ENCODE assay signal across 2 cellular contexts in genomic region chr7:135335628-135336139, GRCh38.
TF ChIP-seq lines count a peak whose summit lies in the region.

No MANE protein-coding gene starts in this region.

TF ChIP-seq in Ishikawa, 13 proteins besides CTCF, POLR2A, EP300 and RAD21 (continued from another document):
- peak; percentile 98 for TF ChIP-seq REST (IDR thresholded peaks at IDR 0.05; ENCODE audit: low read depth)
- peak; percentile 68 for TF ChIP-seq YY1 (IDR thresholded peaks at IDR 0.05; ENCODE audit: low read depth)
- TF ChIP-seq USF1 (IDR thresholded peaks at IDR 0.05), result no peak

TF ChIP-seq in GM12878, 131 proteins besides CTCF, POLR2A, EP300 and RAD21 (continued from another document):
- TF ChIP-seq CEBPZ (IDR thresholded peaks at IDR 0.05; ENCODE audit: low read depth, low read length) (no peak), CHD2 (IDR thresholded peaks at IDR 0.05; ENCODE audit: borderline replicate concordance, low read depth, low read length) (0 out of 2 replicates have a peak, but pooled peaks have one; percentile 16), NR2F1 (conservative IDR thresholded peaks at IDR 0.05) (0 out of 2 replicates have a peak, but pooled peaks have one; percentile 21), IRF5 (IDR thresholded peaks at IDR 0.05; ENCODE audit: borderline replicate concordance) (no peak), BHLHE40 (IDR thresholded peaks at IDR 0.05; ENCODE audit: borderline replicate concordance in 1 of 2, low read depth in 2 of 2, low read length in 1 of 2) (peak in 1 of 2 experiments; percentile 63; a peak in 1 of 4 replicates), YY1 (IDR thresholded peaks at IDR 0.05; ENCODE audit: low read depth, low read length) (0 out of 2 replicates have a peak, but pooled peaks have one; percentile 33), SMC3 (IDR thresholded peaks at IDR 0.05; ENCODE audit: borderline replicate concordance, low read length) (peak; percentile 59), ATF3 (IDR thresholded peaks at IDR 0.05; ENCODE audit: borderline replicate concordance, extremely low read depth, low read depth, low read length) (peak; percentile 24; the same call in 1 of the 2 replicates), SIN3A (IDR thresholded peaks at IDR 0.05; ENCODE audit: low read depth, low read length) (no peak)
